Comparison of ENCODE assay signal across 8 cellular contexts in genomic region chr16:57535680-57536305, GRCh38. TPM values are rescaled to one million over a fixed set of nuclear protein-coding genes. Genes with fewer than 3 reads are reported as not detected.
DNase-seq lines count a peak whose midpoint lies in the region; ATAC-seq lines count a peak whose summit lies in the region.

No MANE protein-coding gene starts in this region.

- H3K9me3 Mint-ChIP-seq in IgD-negative memory B cell = no peaks in the 10 kb centered on the region

- H2BK12ac ChIP-seq in neuronal stem cell (ENCODE audit: low read length) = no peak overlapping the region

- peak overlapping the region; percentile 77 for H2BK15ac ChIP-seq in neuronal stem cell (ENCODE audit: low read length)

- H3K27ac ChIP-seq in neuronal stem cell (replicated peaks; ENCODE audit: low read length) (peak overlapping the region; percentile 87), stomach smooth muscle (ENCODE audit: low read length) (peak overlapping the region; percentile 64)

- H3K79me1 ChIP-seq in neuronal stem cell (ENCODE audit: low read depth, low read length) = peaks cover 12% of the 10 kb centered on the region

- H3K36me3 ChIP-seq in neuronal stem cell (replicated peaks in 1 of 2; ENCODE audit: control insufficient read depth in 2 of 2, insufficient read depth in 2 of 2, low read length in 2 of 2) = no peaks in the 10 kb centered on the region
- no peaks in the 10 kb centered on the region for H3K36me3 ChIP-seq in stomach smooth muscle (ENCODE audit: control insufficient read depth in 2 of 2, insufficient read depth in 2 of 2, low read length in 2 of 2)

- ATAC-seq in GM21576 (IDR thresholded peaks at IDR 0.05; ENCODE audit: unreplicated experiment) = peak; percentile 60

- H3K9ac ChIP-seq in neuronal stem cell (ENCODE audit: low read depth, low read length, poor library complexity) (peak overlapping the region; percentile 93), stomach smooth muscle (ENCODE audit: low read length in 2 of 2) (peak overlapping the region; percentile 79 to 90)

- peaks cover 3% of the 10 kb centered on the region for H3K27me3 Mint-ChIP-seq in IgD-negative memory B cell

- H3K23ac ChIP-seq in neuronal stem cell (ENCODE audit: low read depth, low read length, poor library complexity) = peak overlapping the region; percentile 93

- no peak overlapping the region for H4K91ac ChIP-seq in neuronal stem cell (ENCODE audit: low read depth, low read length, poor library complexity)

- H3K14ac ChIP-seq in neuronal stem cell (ENCODE audit: low read length) = no peak overlapping the region

- H3K27me3 ChIP-seq in neuronal stem cell (ENCODE audit: control insufficient read depth in 3 of 3, insufficient read depth in 3 of 3, low read depth in 1 of 3, low read length in 3 of 3) = peaks cover 0 to 13% (median 0%) of the 10 kb centered on the region in 3 experiments
- no peaks in the 10 kb centered on the region for H3K27me3 ChIP-seq in stomach smooth muscle (ENCODE audit: control insufficient read depth in 1 of 2, insufficient read depth in 2 of 2, low read length in 2 of 2)

- peak overlapping the region; percentile 57 for H2BK5ac ChIP-seq in neuronal stem cell (ENCODE audit: low read length)

- peak overlapping the region; percentile 99 for H3K18ac ChIP-seq in neuronal stem cell (ENCODE audit: low read length)

- DNase-seq in DMS153 treated with DMSO at 0.1 percent for 48 hours (lab: John Stamatoyannopoulos, UW; ENCODE audit: unreplicated experiment) (peak; percentile 24), SHP77 (lab: John Stamatoyannopoulos, UW) (peak; percentile 61 to 82), activated gamma-delta T cell treated with Interleukin-2 at 50 U/mL for 16 hours (peak; percentile 92), foreskin melanocyte (peak; percentile 66), neuronal stem cell (ENCODE audit: low spot score) (peak; percentile 86)

- H3K4me1 Mint-ChIP-seq in IgD-negative memory B cell = peaks cover 38 to 62% (median 54%) of the 10 kb centered on the region in 3 donors

- H3K9me3 ChIP-seq in neuronal stem cell (replicated peaks in 1 of 2; ENCODE audit: control insufficient read depth in 2 of 2, insufficient read depth in 1 of 2, low read depth in 1 of 2, low read length in 2 of 2) = no peaks in the 10 kb centered on the region
- no peaks in the 10 kb centered on the region for H3K9me3 ChIP-seq in stomach smooth muscle (ENCODE audit: control insufficient read depth in 2 of 2, low read length in 2 of 2)

- H3K4me2 ChIP-seq in neuronal stem cell (ENCODE audit: insufficient read depth, low read length, poor library complexity, severe bottlenecking) = peak overlapping the region; percentile 74

- H3K4ac ChIP-seq in neuronal stem cell (ENCODE audit: low read length) = peak overlapping the region; percentile 47

- H3K4me1 ChIP-seq in neuronal stem cell (ENCODE audit: control insufficient read depth in 2 of 2, insufficient read depth in 1 of 2, low read depth in 1 of 2, low read length in 2 of 2) (peaks cover 22 to 39% of the 10 kb centered on the region in 2 donors), stomach smooth muscle (ENCODE audit: control insufficient read depth, insufficient read depth, low read length) (peaks cover 41% of the 10 kb centered on the region)

- peak overlapping the region; percentile 89 to 95 (median 90) for H3K27ac Mint-ChIP-seq in IgD-negative memory B cell

- H3K4me3 ChIP-seq in neuronal stem cell (ENCODE audit: low read length in 2 of 2) (peak overlapping the region; percentile 66 to 87), stomach smooth muscle (ENCODE audit: low read length in 2 of 2) (peak overlapping the region; percentile 92 to 95)

- no peak overlapping the region for H4K8ac ChIP-seq in neuronal stem cell (ENCODE audit: low read depth, low read length)

- no peak overlapping the region for H2BK120ac ChIP-seq in neuronal stem cell (ENCODE audit: low read depth, low read length)

- peak overlapping the region; percentile 96 for H2AFZ ChIP-seq in neuronal stem cell (ENCODE audit: low read length)

- WGBS in neuronal stem cell (ENCODE audit: extremely low coverage in 2 of 2, insufficient read length in 2 of 2, insufficient replicate concordance in 1 of 2), 2 donors = no CpG with 5 or more reads among the region's 50 CpGs

- H3K4me3 Mint-ChIP-seq in IgD-negative memory B cell = peak overlapping the region; percentile 79 to 94 (median 87)

- peak overlapping the region; percentile 93 for H2AK5ac ChIP-seq in neuronal stem cell (ENCODE audit: low read depth, low read length)

- no peaks in the 10 kb centered on the region for H3K36me3 Mint-ChIP-seq in IgD-negative memory B cell

RNA-seq across cellular contexts. Expression of gene CCDC102A, which starts 0.6 kb away (rescaled TPM):
- 15.1 TPM for polyA plus RNA-seq in IgD-negative memory B cell
- 6.4 TPM for polyA plus RNA-seq in neuronal stem cell (2013, experiment 1 of 2)
- polyA plus RNA-seq in neuronal stem cell (2013, experiment 2 of 2) = 6.3 TPM

RNA-seq across cellular contexts. Expression of gene ADGRG5, which starts 6.7 kb away (rescaled TPM):
- 33.5 TPM for polyA plus RNA-seq in IgD-negative memory B cell
- polyA plus RNA-seq in neuronal stem cell (2013, experiment 1 of 2) = 1.7 TPM
- polyA plus RNA-seq in neuronal stem cell (2013, experiment 2 of 2) = 1.7 TPM

RNA-seq across cellular contexts. Expression of gene DOK4, which starts 49.5 kb away (rescaled TPM):
- polyA plus RNA-seq in IgD-negative memory B cell = 0.46 TPM
- polyA plus RNA-seq in neuronal stem cell (2013, experiment 1 of 2) = 17.3 TPM
- 15.7 TPM for polyA plus RNA-seq in neuronal stem cell (2013, experiment 2 of 2)

Comparison
In these comparisons a context has a peak if more than half of its experiments do, and no peak if none do; other contexts are left out.
1. Peak in every context shown above with its lines: DNase-seq, ATAC-seq, H3K4me3 ChIP-seq and H3K27ac ChIP-seq.
2. DNase-seq: peak in every context shown above with its lines; median percentile 92 in activated gamma-delta T cell treated with Interleukin-2 at 50 U/mL for 16 hours; 86 in neuronal stem cell; 72 in SHP77; 66 in foreskin melanocyte; 24 in DMS153 treated with DMSO at 0.1 percent for 48 hours.